Comparison of ENCODE assay signal across 8 cellular contexts in the genomic region with DNA sequence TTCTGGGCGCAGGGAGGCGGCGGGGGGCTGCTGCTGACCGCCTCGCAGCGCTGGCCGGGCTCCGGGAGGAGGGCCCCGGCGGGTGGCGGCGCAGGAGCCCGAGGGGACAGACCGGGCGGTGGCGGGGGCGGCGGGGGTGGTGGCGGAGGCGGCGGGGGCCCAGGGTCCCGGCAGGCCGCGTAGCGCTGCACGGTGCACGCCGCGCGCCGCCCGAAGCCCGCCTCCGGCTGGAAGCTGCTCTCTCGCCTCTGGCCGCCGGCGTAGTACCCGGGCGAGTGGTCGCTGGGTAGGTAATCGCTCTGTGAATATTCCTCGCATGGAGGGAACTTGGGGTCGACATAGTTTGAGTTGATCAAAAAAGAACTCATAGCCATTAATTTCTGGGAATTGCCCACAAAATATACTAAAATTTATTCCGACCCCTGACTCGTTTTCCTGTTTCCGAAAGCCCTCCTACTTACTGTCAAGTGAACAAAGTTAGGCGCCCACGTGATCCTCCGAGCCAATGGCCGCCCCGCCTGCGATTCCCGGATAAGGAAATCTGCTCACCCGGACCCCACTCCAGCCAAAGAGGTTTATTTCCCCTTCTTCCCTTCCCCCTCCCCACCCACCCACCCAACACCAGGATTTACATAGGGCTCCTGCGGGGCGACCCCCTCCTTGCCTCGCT. TPM values are rescaled to one million over a fixed set of nuclear protein-coding genes. Genes with fewer than 3 reads are reported as not detected.
DNase-seq lines count a peak whose midpoint lies in the region; ATAC-seq and TF ChIP-seq lines count a peak whose summit lies in the region.

A gene (minus strand): TSS at position 405 of the 670 bp plus-strand sequence. CDS start 31 bp downstream, at position 374.

- peaks cover 21% of the 10 kb centered on the region for H3K9me3 Mint-ChIP-seq in glutamatergic neuron (ENCODE audit: unreplicated experiment)

- peak within 1 kb of the TSS; percentile 73 for H3K4me3 ChIP-seq in psoas muscle

- TF ChIP-seq CTCF in glutamatergic neuron (IDR thresholded peaks at IDR 0.05; ENCODE audit: partially characterized antibody, unreplicated experiment) (no peak), psoas muscle (IDR thresholded peaks at IDR 0.05) (no peak), foreskin keratinocyte (conservative IDR thresholded peaks at IDR 0.05) (no peak)

- H3K27ac Mint-ChIP-seq in glutamatergic neuron (ENCODE audit: unreplicated experiment), result no peak within 1 kb of the TSS

- no peaks in the 10 kb centered on the region for H3K4me1 Mint-ChIP-seq in glutamatergic neuron (ENCODE audit: low read depth, unreplicated experiment)

- no peaks in the 10 kb centered on the region for H3K36me3 Mint-ChIP-seq in glutamatergic neuron (ENCODE audit: unreplicated experiment)

- 1 to 3% (median 2%) methylated on average over 34 to 56 of the region's 58 CpGs for WGBS in psoas muscle, 3 donors

- no peaks in the 10 kb centered on the region for H3K9me3 ChIP-seq in psoas muscle

- DNase-seq in ELF-1 (ENCODE audit: low read depth, low spot score), result peak; percentile 79
- DNase-seq in OCI-M2 (lab: John Stamatoyannopoulos, UW; ENCODE audit: unreplicated experiment), result peak; percentile 42
- peak; percentile 52 for DNase-seq in activated T-helper 9 cell treated with anti-CD3 and anti-CD28 coated beads, Interleukin-2, amount 50 U/mL, for 16 hours (ENCODE audit: low read depth)
- peak; percentile 54 for DNase-seq in glutamatergic neuron
- peak; percentile 80 to 81 for DNase-seq in psoas muscle
- DNase-seq in foreskin keratinocyte, result no peak

- H3K4me1 ChIP-seq in psoas muscle (no peaks in the 10 kb centered on the region), foreskin keratinocyte (no peaks in the 10 kb centered on the region)

- ATAC-seq in HG02759 (IDR thresholded peaks at IDR 0.05; ENCODE audit: unreplicated experiment), result peak; percentile 58
- peak; percentile 57 to 76 (median 60) for ATAC-seq in psoas muscle
- ATAC-seq in GM18870 (IDR thresholded peaks at IDR 0.05; ENCODE audit: unreplicated experiment), result no peak
- no peak for ATAC-seq in foreskin keratinocyte

- intact Hi-C loops in psoas muscle (cut with DNase I), result no loop called here

- H3K27me3 Mint-ChIP-seq in glutamatergic neuron (ENCODE audit: unreplicated experiment), result peaks cover 60% of the 10 kb centered on the region

- H3K27me3 ChIP-seq in psoas muscle (ENCODE audit: insufficient read depth in 3 of 3, low read length in 2 of 3) (peaks cover 0 to 96% (median 33%) of the 10 kb centered on the region in 3 donors), foreskin keratinocyte (peaks cover 99% of the 10 kb centered on the region)

- H3K27ac ChIP-seq in psoas muscle, result peak within 1 kb of the TSS; percentile 65
- no peak within 1 kb of the TSS for H3K27ac ChIP-seq in foreskin keratinocyte

- peak within 1 kb of the TSS; percentile 15 for H3K4me3 Mint-ChIP-seq in glutamatergic neuron (ENCODE audit: unreplicated experiment)

- no peaks in the 10 kb centered on the region for H3K36me3 ChIP-seq in psoas muscle (ENCODE audit: insufficient read depth in 1 of 2, low read depth in 1 of 2)

RNA-seq across cellular contexts. Expression of the gene that starts here (rescaled TPM):
- total RNA-seq in glutamatergic neuron (ENCODE audit: unreplicated experiment) (not detected), psoas muscle (1 to 10 TPM in 2 of 4 donors, under 1 TPM in 2; 0.80 to 4.0 (median 1.3) TPM), foreskin keratinocyte (0.03 and 0.04 TPM in 2 replicates)
- polyA plus RNA-seq in psoas muscle (under 1 TPM; 0.38 to 0.89 (median 0.55) TPM), foreskin keratinocyte (0.03 and 0.04 TPM in 2 replicates)

Comparison
In these comparisons a context has a peak if more than half of its experiments do, and no peak if none do; other contexts are left out.
1. Peak in DNase-seq in glutamatergic neuron; RNA of the gene not detected or under 1 TPM.
2. DNase-seq: peak in ELF-1 (single experiment), OCI-M2 (single experiment), activated T-helper 9 cell treated with anti-CD3 and anti-CD28 coated beads, Interleukin-2, amount 50 U/mL, for 16 hours (single experiment) and psoas muscle (2 of 2); none in foreskin keratinocyte (0 of 2).
3. ATAC-seq: peak in HG02759 (single experiment) and psoas muscle (4 of 4); none in GM18870 (single experiment) and foreskin keratinocyte (single experiment).